ENCODE assay signal across 1 cellular context in the genomic region with DNA sequence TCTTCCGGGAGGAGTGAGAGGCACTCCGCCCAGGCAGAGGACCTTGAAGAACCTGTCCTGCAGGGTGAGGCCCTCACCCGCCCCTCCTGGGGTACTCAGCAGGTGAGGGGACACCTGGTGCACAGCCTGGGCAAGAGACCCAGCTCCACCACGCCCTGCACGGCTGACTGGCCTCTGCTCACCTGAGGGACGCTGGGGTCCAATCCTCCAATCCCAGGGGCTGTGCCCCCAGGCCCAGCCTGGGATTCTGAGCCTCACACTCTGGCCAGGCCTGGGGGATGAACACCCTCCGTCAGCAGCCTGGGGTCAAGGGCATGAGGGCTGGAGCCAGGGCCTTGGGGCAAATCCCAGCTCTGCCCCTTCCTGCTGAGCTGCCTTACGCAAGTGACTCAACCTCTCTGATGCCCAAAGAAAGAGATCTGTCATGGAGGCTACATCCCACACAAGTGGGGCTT.
TF ChIP-seq lines count a peak whose summit lies in the region.

No MANE protein-coding gene starts in this region.

TF ChIP-seq in HepG2, 621 proteins besides CTCF, POLR2A, EP300 and RAD21 (continued from another document and continues in another):
- no peak for TF ChIP-seq ZNF782 (CRISPR knock-in tag; IDR thresholded peaks at IDR 0.05; ENCODE audit: borderline replicate concordance)
- no peak for TF ChIP-seq ZNF441 (CRISPR knock-in tag; IDR thresholded peaks at IDR 0.05; ENCODE audit: borderline replicate concordance)
- TF ChIP-seq SRSF4 (IDR thresholded peaks at IDR 0.05; ENCODE audit: low read depth, low read length, poor library complexity, severe bottlenecking), result no peak
- TF ChIP-seq ZNF709 (CRISPR knock-in tag; IDR thresholded peaks at IDR 0.05), result 0 out of 2 replicates have a peak, but pooled peaks have one; percentile 23
- TF ChIP-seq ZNF230 (CRISPR knock-in tag; IDR thresholded peaks at IDR 0.05), result 0 out of 2 replicates have a peak, but pooled peaks have one; percentile 55
- TF ChIP-seq PITX1 (CRISPR knock-in tag; IDR thresholded peaks at IDR 0.05), result 0 out of 2 replicates have a peak, but pooled peaks have one; percentile 32
- no peak for TF ChIP-seq RFXAP (CRISPR knock-in tag; IDR thresholded peaks at IDR 0.05; ENCODE audit: borderline replicate concordance)
- no peak for TF ChIP-seq ZNF282 (IDR thresholded peaks at IDR 0.05; ENCODE audit: partially characterized antibody)
- no peak for TF ChIP-seq ZNF30 (CRISPR knock-in tag; IDR thresholded peaks at IDR 0.05)
- no peak for TF ChIP-seq NR2C2 (CRISPR knock-in tag; IDR thresholded peaks at IDR 0.05; ENCODE audit: borderline replicate concordance)
- no peak for TF ChIP-seq THAP8 (CRISPR knock-in tag; IDR thresholded peaks at IDR 0.05; ENCODE audit: borderline replicate concordance)
- TF ChIP-seq ZNF749 (CRISPR knock-in tag; IDR thresholded peaks at IDR 0.05; ENCODE audit: borderline replicate concordance), result no peak
- no peak for TF ChIP-seq NFAT5 (CRISPR knock-in tag; IDR thresholded peaks at IDR 0.05)
- TF ChIP-seq TBL1XR1 (IDR thresholded peaks at IDR 0.05; ENCODE audit: borderline replicate concordance, low read length, partially characterized antibody), result no peak
- peak; percentile 63; the same call in 1 of the 2 replicates for TF ChIP-seq HIVEP1 (CRISPR knock-in tag; IDR thresholded peaks at IDR 0.05)
- no peak for TF ChIP-seq SRY (CRISPR knock-in tag; IDR thresholded peaks at IDR 0.05)
- TF ChIP-seq, protein P1, sequence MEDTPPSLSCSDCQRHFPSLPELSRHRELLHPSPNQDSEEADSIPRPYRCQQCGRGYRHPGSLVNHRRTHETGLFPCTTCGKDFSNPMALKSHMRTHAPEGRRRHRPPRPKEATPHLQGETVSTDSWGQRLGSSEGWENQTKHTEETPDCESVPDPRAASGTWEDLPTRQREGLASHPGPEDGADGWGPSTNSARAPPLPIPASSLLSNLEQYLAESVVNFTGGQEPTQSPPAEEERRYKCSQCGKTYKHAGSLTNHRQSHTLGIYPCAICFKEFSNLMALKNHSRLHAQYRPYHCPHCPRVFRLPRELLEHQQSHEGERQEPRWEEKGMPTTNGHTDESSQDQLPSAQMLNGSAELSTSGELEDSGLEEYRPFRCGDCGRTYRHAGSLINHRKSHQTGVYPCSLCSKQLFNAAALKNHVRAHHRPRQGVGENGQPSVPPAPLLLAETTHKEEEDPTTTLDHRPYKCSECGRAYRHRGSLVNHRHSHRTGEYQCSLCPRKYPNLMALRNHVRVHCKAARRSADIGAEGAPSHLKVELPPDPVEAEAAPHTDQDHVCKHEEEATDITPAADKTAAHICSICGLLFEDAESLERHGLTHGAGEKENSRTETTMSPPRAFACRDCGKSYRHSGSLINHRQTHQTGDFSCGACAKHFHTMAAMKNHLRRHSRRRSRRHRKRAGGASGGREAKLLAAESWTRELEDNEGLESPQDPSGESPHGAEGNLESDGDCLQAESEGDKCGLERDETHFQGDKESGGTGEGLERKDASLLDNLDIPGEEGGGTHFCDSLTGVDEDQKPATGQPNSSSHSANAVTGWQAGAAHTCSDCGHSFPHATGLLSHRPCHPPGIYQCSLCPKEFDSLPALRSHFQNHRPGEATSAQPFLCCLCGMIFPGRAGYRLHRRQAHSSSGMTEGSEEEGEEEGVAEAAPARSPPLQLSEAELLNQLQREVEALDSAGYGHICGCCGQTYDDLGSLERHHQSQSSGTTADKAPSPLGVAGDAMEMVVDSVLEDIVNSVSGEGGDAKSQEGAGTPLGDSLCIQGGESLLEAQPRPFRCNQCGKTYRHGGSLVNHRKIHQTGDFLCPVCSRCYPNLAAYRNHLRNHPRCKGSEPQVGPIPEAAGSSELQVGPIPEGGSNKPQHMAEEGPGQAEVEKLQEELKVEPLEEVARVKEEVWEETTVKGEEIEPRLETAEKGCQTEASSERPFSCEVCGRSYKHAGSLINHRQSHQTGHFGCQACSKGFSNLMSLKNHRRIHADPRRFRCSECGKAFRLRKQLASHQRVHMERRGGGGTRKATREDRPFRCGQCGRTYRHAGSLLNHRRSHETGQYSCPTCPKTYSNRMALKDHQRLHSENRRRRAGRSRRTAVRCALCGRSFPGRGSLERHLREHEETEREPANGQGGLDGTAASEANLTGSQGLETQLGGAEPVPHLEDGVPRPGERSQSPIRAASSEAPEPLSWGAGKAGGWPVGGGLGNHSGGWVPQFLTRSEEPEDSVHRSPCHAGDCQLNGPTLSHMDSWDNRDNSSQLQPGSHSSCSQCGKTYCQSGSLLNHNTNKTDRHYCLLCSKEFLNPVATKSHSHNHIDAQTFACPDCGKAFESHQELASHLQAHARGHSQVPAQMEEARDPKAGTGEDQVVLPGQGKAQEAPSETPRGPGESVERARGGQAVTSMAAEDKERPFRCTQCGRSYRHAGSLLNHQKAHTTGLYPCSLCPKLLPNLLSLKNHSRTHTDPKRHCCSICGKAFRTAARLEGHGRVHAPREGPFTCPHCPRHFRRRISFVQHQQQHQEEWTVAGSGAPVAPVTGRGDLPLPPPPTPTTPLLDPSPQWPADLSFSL (CRISPR knock-in tag; IDR thresholded peaks at IDR 0.05), result no peak
- no peak for TF ChIP-seq SALL2 (CRISPR knock-in tag; IDR thresholded peaks at IDR 0.05)
- no peak for TF ChIP-seq ZNF672 (CRISPR knock-in tag; IDR thresholded peaks at IDR 0.05)
- no peak for TF ChIP-seq ZSCAN5A (CRISPR knock-in tag; IDR thresholded peaks at IDR 0.05; ENCODE audit: borderline replicate concordance)
- TF ChIP-seq, protein P2, sequence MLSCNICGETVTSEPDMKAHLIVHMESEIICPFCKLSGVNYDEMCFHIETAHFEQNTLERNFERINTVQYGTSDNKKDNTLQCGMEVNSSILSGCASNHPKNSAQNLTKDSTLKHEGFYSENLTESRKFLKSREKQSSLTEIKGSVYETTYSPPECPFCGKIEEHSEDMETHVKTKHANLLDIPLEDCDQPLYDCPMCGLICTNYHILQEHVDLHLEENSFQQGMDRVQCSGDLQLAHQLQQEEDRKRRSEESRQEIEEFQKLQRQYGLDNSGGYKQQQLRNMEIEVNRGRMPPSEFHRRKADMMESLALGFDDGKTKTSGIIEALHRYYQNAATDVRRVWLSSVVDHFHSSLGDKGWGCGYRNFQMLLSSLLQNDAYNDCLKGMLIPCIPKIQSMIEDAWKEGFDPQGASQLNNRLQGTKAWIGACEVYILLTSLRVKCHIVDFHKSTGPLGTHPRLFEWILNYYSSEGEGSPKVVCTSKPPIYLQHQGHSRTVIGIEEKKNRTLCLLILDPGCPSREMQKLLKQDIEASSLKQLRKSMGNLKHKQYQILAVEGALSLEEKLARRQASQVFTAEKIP (CRISPR knock-in tag; IDR thresholded peaks at IDR 0.05; ENCODE audit: borderline replicate concordance), result no peak
- no peak for TF ChIP-seq TSC22D2 (CRISPR knock-in tag; IDR thresholded peaks at IDR 0.05; ENCODE audit: borderline replicate concordance)
- TF ChIP-seq THAP7 (CRISPR knock-in tag; IDR thresholded peaks at IDR 0.05), result no peak
- TF ChIP-seq, protein P3, sequence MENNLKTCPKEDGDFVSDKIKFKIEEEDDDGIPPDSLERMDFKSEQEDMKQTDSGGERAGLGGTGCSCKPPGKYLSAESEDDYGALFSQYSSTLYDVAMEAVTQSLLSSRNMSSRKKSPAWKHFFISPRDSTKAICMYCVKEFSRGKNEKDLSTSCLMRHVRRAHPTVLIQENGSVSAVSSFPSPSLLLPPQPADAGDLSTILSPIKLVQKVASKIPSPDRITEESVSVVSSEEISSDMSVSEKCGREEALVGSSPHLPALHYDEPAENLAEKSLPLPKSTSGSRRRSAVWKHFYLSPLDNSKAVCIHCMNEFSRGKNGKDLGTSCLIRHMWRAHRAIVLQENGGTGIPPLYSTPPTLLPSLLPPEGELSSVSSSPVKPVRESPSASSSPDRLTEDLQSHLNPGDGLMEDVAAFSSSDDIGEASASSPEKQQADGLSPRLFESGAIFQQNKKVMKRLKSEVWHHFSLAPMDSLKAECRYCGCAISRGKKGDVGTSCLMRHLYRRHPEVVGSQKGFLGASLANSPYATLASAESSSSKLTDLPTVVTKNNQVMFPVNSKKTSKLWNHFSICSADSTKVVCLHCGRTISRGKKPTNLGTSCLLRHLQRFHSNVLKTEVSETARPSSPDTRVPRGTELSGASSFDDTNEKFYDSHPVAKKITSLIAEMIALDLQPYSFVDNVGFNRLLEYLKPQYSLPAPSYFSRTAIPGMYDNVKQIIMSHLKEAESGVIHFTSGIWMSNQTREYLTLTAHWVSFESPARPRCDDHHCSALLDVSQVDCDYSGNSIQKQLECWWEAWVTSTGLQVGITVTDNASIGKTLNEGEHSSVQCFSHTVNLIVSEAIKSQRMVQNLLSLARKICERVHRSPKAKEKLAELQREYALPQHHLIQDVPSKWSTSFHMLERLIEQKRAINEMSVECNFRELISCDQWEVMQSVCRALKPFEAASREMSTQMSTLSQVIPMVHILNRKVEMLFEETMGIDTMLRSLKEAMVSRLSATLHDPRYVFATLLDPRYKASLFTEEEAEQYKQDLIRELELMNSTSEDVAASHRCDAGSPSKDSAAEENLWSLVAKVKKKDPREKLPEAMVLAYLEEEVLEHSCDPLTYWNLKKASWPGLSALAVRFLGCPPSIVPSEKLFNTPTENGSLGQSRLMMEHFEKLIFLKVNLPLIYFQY (CRISPR knock-in tag; IDR thresholded peaks at IDR 0.05; ENCODE audit: borderline replicate concordance), result no peak
- TF ChIP-seq ZNF333 (CRISPR knock-in tag; IDR thresholded peaks at IDR 0.05; ENCODE audit: borderline replicate concordance), result 0 out of 2 replicates have a peak, but pooled peaks have one; percentile 54
- TF ChIP-seq ZBTB33 (CRISPR knock-in tag; IDR thresholded peaks at IDR 0.05), result no peak
- TF ChIP-seq REXO4 (CRISPR knock-in tag; IDR thresholded peaks at IDR 0.05; ENCODE audit: borderline replicate concordance), result no peak
- 0 out of 2 replicates have a peak, but pooled peaks have one; percentile 6 for TF ChIP-seq ZNF253 (CRISPR knock-in tag; IDR thresholded peaks at IDR 0.05; ENCODE audit: borderline replicate concordance)
- no peak for TF ChIP-seq SNAPC5 (CRISPR knock-in tag; IDR thresholded peaks at IDR 0.05; ENCODE audit: borderline replicate concordance)
- no peak for TF ChIP-seq ZNF816 (CRISPR knock-in tag; IDR thresholded peaks at IDR 0.05; ENCODE audit: borderline replicate concordance)
- TF ChIP-seq AKAP8 (CRISPR knock-in tag; IDR thresholded peaks at IDR 0.05), result no peak
